18 cellular contexts compared by ENCODE assay signal in genomic region chr6:54327631-54328030, GRCh38. TPM values are rescaled to one million over a fixed set of nuclear protein-coding genes. Genes with fewer than 3 reads are reported as not detected.
DNase-seq lines count a peak whose midpoint lies in the region; ATAC-seq lines count a peak whose summit lies in the region.
"Had no signal": no experiment of that assay in that cellular context is flagged by ENCODE, and none has a peak within 500 bp of the region (broad histone marks: within the 10 kb centered on the region; RNA-seq: fewer than 3 reads in every experiment).

No MANE protein-coding gene starts in this region.

- DNase-seq in ELR (ENCODE audit: low read depth) (peak; percentile 2), M059J (ENCODE audit: low read depth) (peak; percentile 19), T1000 (lab: John Stamatoyannopoulos, UW) (peak; percentile 45), myocyte (ENCODE audit: low read depth) (peak; percentile 31)
- DNase-seq: CD8-positive, alpha-beta T cell; DMS79; NCI-H1092 treated with DMSO at 0.1 percent for 48 hours; NCI-H146; NCI-H2081; NCI-H82; SJCRH30 had no signal

- ATAC-seq in HG02678 (IDR thresholded peaks at IDR 0.05; ENCODE audit: unreplicated experiment) (no peak), GM21423 (IDR thresholded peaks at IDR 0.05; ENCODE audit: unreplicated experiment) (no peak), HG03025 (IDR thresholded peaks at IDR 0.05; ENCODE audit: low FRiP score, unreplicated experiment) (no peak)
- ATAC-seq: CD8-positive, alpha-beta T cell had no signal

RNA-seq across cellular contexts. Expression of gene TINAG, which starts 19.4 kb away (rescaled TPM):
- not detected in 2 replicates for total RNA-seq in M059J (2014; rRNA removed; shearing (Covaris generic))
- 0.72 TPM in 1 of 2 replicates, not detected in the other for total RNA-seq in myocyte
- polyA plus RNA-seq in myocyte (2012): not detected
- total RNA-seq: A673; CD8-positive, alpha-beta T cell; G401; MCF 10A; NCI-H460; SJCRH30 had no signal
